ENCODE assay signal across 18 cellular contexts in the genomic region with DNA sequence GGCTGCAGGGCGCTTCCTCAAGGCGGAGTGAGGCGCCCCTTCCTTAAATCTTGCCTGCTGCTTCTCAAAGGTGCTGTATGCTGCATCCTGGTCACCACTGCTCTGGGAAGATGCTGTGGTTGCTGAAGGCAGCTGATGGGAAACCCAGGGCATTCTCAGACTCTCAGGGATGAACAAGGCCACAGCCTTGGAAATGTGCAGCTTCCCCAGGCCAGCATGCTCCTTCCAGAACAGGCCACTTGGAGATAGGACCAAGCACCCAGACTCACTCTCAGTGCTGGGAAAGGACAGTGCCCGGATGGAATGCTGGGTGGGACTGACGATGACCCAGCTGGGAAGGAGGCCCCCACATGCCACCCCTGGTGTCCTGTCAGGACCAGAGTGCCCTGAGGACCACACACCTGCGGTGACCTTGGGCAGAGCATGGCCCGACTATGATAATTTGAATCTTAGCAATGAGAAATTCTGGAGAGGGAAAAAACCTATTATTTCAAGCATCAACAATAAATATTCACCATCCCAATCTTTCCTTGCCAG.
"Had no signal": no experiment of that assay in that cellular context is flagged by ENCODE, and none has a peak within 500 bp of the region (broad histone marks: within the 10 kb centered on the region; RNA-seq: fewer than 3 reads in every experiment).

No MANE protein-coding gene starts in this region.

- DNase-seq: effector CD4-positive, alpha-beta T cell; foreskin melanocyte; hippocampal formation; kidney glomerular epithelial cell; mammary epithelial cell; midbrain; occipital lobe; right cardiac atrium; stimulated activated CD4-positive, alpha-beta T cell treated with anti-CD3 and anti-CD28 coated beads, Interleukin-2, amount 100 ng/mL, for 24 hours; stimulated activated CD4-positive, alpha-beta T cell treated with anti-CD3 and anti-CD28 coated beads, Interleukin-4, amount 100 ng/mL, for 4 hours; stimulated activated naive B cell treated with anti-CD40 and anti-IgM and Interleukin-4, amounts not matched to agents 10 μg/mL and 1 μg/mL and 100 μg/mL, for 72 hours had no signal

- H3K4me3 Mint-ChIP-seq: natural killer cell treated with Interleukin-12 subunit alpha and Interleukin-12 subunit beta and Interleukin-15 and Interleukin-18, amount 100 ng/mL, for 72 hours; neural progenitor cell; stimulated activated naive B cell treated with anti-CD40 and anti-IgM and Interleukin-4, amounts not matched to agents 10 μg/mL and 1 μg/mL and 100 μg/mL, for 72 hours had no signal

- H3K9me3 ChIP-seq: heart left ventricle, pancreas, upper lobe of left lung, vagina had no signal

- H3K27me3 ChIP-seq: heart left ventricle, neural progenitor cell, pancreas, upper lobe of left lung, vagina had no signal

- H3K4me1 ChIP-seq: neural progenitor cell, pancreas, upper lobe of left lung, vagina had no signal

- H3K36me3 Mint-ChIP-seq: natural killer cell treated with Interleukin-12 subunit alpha and Interleukin-12 subunit beta and Interleukin-15 and Interleukin-18, amount 100 ng/mL, for 72 hours; neural progenitor cell had no signal

- H3K4me3 ChIP-seq: heart left ventricle, neural progenitor cell, pancreas, upper lobe of left lung, vagina had no signal

- H3K9me3 Mint-ChIP-seq: natural killer cell treated with Interleukin-12 subunit alpha and Interleukin-12 subunit beta and Interleukin-15 and Interleukin-18, amount 100 ng/mL, for 72 hours; neural progenitor cell; stimulated activated naive B cell treated with anti-CD40 and anti-IgM and Interleukin-4, amounts not matched to agents 10 μg/mL and 1 μg/mL and 100 μg/mL, for 72 hours had no signal

- H3K27me3 Mint-ChIP-seq: progenitor cell of endocrine pancreas; stimulated activated naive B cell treated with anti-CD40 and anti-IgM and Interleukin-4, amounts not matched to agents 10 μg/mL and 1 μg/mL and 100 μg/mL, for 72 hours had no signal

- H3K4me1 Mint-ChIP-seq: stimulated activated naive B cell treated with anti-CD40 and anti-IgM and Interleukin-4, amounts not matched to agents 10 μg/mL and 1 μg/mL and 100 μg/mL, for 72 hours had no signal

- H3K36me3 ChIP-seq: neural progenitor cell, vagina had no signal

- H3K27ac Mint-ChIP-seq: natural killer cell treated with Interleukin-12 subunit alpha and Interleukin-12 subunit beta and Interleukin-15 and Interleukin-18, amount 100 ng/mL, for 72 hours; neural progenitor cell; progenitor cell of endocrine pancreas; stimulated activated naive B cell treated with anti-CD40 and anti-IgM and Interleukin-4, amounts not matched to agents 10 μg/mL and 1 μg/mL and 100 μg/mL, for 72 hours had no signal

- ATAC-seq: heart left ventricle; pancreas; right cardiac atrium; stimulated activated naive B cell treated with anti-CD40 and anti-IgM and Interleukin-4, amounts not matched to agents 10 μg/mL and 1 μg/mL and 100 μg/mL, for 72 hours had no signal

- H3K9ac ChIP-seq: neural progenitor cell had no signal

- H3K27ac ChIP-seq: heart left ventricle, neural progenitor cell, pancreas, upper lobe of left lung, vagina had no signal
